In genomic region chr3:132038198-132038825, GRCh38 we compare ENCODE assay signal across 1 cellular context.
TF ChIP-seq lines count a peak whose summit lies in the region.

No MANE protein-coding gene starts in this region.

TF ChIP-seq in K562, 482 proteins besides CTCF, POLR2A, EP300 and RAD21 (continued from another document):
- TF ChIP-seq CUX1 (CRISPR knock-in tag; IDR thresholded peaks at IDR 0.05) (no peak), SRSF7 (optimal IDR thresholded peaks at IDR 0.05; ENCODE audit: low read depth, low read length) (no peak), HCFC1 (IDR thresholded peaks at IDR 0.05; ENCODE audit: low read depth, low read length) (no peak), NR2F6 (CRISPR knock-in tag; IDR thresholded peaks at IDR 0.05) (no peak), TCFL5 (CRISPR knock-in tag; conservative IDR thresholded peaks at IDR 0.05) (no peak), ZNF311 (CRISPR knock-in tag; IDR thresholded peaks at IDR 0.05) (no peak), FOXJ2 (tag; IDR thresholded peaks at IDR 0.05) (no peak), TSHZ1 (CRISPR knock-in tag; IDR thresholded peaks at IDR 0.05) (no peak), SMARCE1 (IDR thresholded peaks at IDR 0.05) (no peak)
- TF ChIP-seq, protein P1, sequence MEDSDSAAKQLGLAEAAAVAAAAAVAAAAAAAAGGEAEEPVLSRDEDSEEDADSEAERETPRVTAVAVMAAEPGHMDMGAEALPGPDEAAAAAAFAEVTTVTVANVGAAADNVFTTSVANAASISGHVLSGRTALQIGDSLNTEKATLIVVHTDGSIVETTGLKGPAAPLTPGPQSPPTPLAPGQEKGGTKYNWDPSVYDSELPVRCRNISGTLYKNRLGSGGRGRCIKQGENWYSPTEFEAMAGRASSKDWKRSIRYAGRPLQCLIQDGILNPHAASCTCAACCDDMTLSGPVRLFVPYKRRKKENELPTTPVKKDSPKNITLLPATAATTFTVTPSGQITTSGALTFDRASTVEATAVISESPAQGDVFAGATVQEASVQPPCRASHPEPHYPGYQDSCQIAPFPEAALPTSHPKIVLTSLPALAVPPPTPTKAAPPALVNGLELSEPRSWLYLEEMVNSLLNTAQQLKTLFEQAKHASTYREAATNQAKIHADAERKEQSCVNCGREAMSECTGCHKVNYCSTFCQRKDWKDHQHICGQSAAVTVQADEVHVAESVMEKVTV (CRISPR knock-in tag; IDR thresholded peaks at IDR 0.05) = no peak
- TF ChIP-seq, protein P2, sequence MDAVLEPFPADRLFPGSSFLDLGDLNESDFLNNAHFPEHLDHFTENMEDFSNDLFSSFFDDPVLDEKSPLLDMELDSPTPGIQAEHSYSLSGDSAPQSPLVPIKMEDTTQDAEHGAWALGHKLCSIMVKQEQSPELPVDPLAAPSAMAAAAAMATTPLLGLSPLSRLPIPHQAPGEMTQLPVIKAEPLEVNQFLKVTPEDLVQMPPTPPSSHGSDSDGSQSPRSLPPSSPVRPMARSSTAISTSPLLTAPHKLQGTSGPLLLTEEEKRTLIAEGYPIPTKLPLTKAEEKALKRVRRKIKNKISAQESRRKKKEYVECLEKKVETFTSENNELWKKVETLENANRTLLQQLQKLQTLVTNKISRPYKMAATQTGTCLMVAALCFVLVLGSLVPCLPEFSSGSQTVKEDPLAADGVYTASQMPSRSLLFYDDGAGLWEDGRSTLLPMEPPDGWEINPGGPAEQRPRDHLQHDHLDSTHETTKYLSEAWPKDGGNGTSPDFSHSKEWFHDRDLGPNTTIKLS (IDR thresholded peaks at IDR 0.05; ENCODE audit: borderline replicate concordance, low read depth) = no peak
- TF ChIP-seq, protein P3, sequence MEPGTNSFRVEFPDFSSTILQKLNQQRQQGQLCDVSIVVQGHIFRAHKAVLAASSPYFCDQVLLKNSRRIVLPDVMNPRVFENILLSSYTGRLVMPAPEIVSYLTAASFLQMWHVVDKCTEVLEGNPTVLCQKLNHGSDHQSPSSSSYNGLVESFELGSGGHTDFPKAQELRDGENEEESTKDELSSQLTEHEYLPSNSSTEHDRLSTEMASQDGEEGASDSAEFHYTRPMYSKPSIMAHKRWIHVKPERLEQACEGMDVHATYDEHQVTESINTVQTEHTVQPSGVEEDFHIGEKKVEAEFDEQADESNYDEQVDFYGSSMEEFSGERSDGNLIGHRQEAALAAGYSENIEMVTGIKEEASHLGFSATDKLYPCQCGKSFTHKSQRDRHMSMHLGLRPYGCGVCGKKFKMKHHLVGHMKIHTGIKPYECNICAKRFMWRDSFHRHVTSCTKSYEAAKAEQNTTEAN (CRISPR knock-in tag; IDR thresholded peaks at IDR 0.05) = no peak
